In the genomic region with DNA sequence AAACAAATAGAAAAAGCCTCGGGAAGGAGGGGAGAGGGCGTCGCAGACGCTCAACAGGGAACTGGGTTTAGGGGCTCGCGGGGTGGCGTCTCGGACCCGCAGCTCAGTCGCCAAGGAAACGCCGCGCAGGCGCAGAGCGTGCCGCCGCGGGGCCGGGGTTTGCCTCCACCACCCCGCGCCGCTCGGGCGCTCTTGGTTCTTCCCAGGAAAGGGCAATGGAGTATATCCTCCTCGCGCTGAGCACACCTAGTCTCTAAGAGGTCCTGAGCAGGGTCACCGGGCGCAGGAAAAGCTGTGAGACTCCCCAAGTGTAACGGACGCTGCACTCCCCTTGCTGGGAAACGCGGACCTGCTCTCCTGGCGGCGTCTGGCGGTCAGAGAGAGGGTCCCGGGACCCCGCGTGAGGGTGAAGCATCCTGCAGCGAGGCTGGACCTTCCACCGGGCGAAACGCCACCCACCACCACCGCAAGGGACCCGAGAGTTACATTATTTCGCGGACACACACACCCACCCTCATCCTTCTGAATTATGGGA, we compare ENCODE assay signal across 8 cellular contexts. TPM values are rescaled to one million over a fixed set of nuclear protein-coding genes. Genes with fewer than 3 reads are reported as not detected.
DNase-seq lines count a peak whose midpoint lies in the region; ATAC-seq, FAIRE-seq and TF ChIP-seq lines count a peak whose summit lies in the region.

No MANE protein-coding gene starts in this region.

- H3K4me1 Mint-ChIP-seq in activated T-cell treated with anti-CD3 and anti-CD28 coated beads, Interleukin-2, amount 50 U/mL, for 72 hours (ENCODE audit: low read depth) = peaks cover 11% of the 10 kb centered on the region

- peak overlapping the region; percentile 68 for H3K4me3 ChIP-seq in AG04450 (ENCODE audit: low read depth, low read length)
- peak overlapping the region; percentile 64 for H3K4me3 ChIP-seq in fibroblast of villous mesenchyme (ENCODE audit: low read depth, low read length)
- H3K4me3 ChIP-seq in neuron (ENCODE audit: low read length) = peak overlapping the region; percentile 92

- DNase-seq in AG04450 (ENCODE audit: low read depth, low spot score) (no peak), NCI-H774 (lab: John Stamatoyannopoulos, UW) (peak; percentile 70), fibroblast of villous mesenchyme (ENCODE audit: low read depth) (no peak), urothelium cell line (ENCODE audit: low spot score) (peak; percentile 85)
- DNase-seq in activated T-cell treated with anti-CD3 and anti-CD28 coated beads, Interleukin-2, amount 50 U/mL, for 72 hours = peak; percentile 53 to 65

- H3K27me3 ChIP-seq in AG04450 (ENCODE audit: control insufficient read depth, insufficient read depth, low read length) = peaks cover 46% of the 10 kb centered on the region
- no peaks in the 10 kb centered on the region for H3K27me3 ChIP-seq in neuron (ENCODE audit: insufficient read depth, low read length)

- TF ChIP-seq CTCF in AG04450 (IDR thresholded peaks at IDR 0.05; ENCODE audit: low read depth, low read length) (no peak), fibroblast of villous mesenchyme (IDR thresholded peaks at IDR 0.05; ENCODE audit: insufficient read depth, low read depth, low read length) (no peak)

- H3K9me3 ChIP-seq in AG04450 (ENCODE audit: control insufficient read depth, insufficient read depth, low read length) (no peaks in the 10 kb centered on the region; the same call in 1 of the 2 replicates), neuron (ENCODE audit: low read length) (no peaks in the 10 kb centered on the region)

- H3K36me3 Mint-ChIP-seq in activated T-cell treated with anti-CD3 and anti-CD28 coated beads, Interleukin-2, amount 50 U/mL, for 72 hours (ENCODE audit: insufficient read depth in 2 of 2) = no peaks in the 10 kb centered on the region

- peak overlapping the region; percentile 91 for H2AFZ ChIP-seq in neuron (ENCODE audit: low read depth, low read length)

- POLR2A ChIA-PET in AG04450 (lab: Yijun Ruan, JAX) = no interaction called here

- H3K27ac ChIP-seq in AG04450 (ENCODE audit: low read depth, low read length) = no peak overlapping the region

- no peaks in the 10 kb centered on the region for H3K36me3 ChIP-seq in neuron (ENCODE audit: insufficient read depth, low read length)

- CTCF ChIA-PET in AG04450 (lab: Charles Lee) = interaction anchor here (2.4 kb wide), 1 partner anchor 62 kb away, joined by 8 read pairs; a partner anchor contains a TSS

- ATAC-seq in GM19043 (IDR thresholded peaks at IDR 0.05; ENCODE audit: low read depth, unreplicated experiment) = peak; percentile 45
- ATAC-seq in HG03442 (IDR thresholded peaks at IDR 0.05; ENCODE audit: unreplicated experiment) = peak; percentile 48
- ATAC-seq in activated T-cell treated with anti-CD3 and anti-CD28 coated beads, Interleukin-2, amount 50 U/mL, for 72 hours (replicated peaks in 1 of 2) = peak; percentile 60 to 64

- H3K4me1 ChIP-seq in neuron (ENCODE audit: insufficient read depth, low read length) = peaks cover 63% of the 10 kb centered on the region

- FAIRE-seq in urothelium cell line (lab: Jason Lieb, UNC) = no peak

- no peaks in the 10 kb centered on the region for H3K9me3 Mint-ChIP-seq in activated T-cell treated with anti-CD3 and anti-CD28 coated beads, Interleukin-2, amount 50 U/mL, for 72 hours

- H3K27me3 Mint-ChIP-seq in activated T-cell treated with anti-CD3 and anti-CD28 coated beads, Interleukin-2, amount 50 U/mL, for 72 hours (ENCODE audit: low read depth) = peaks cover 66% of the 10 kb centered on the region

- peak overlapping the region; percentile 92 to 95 for H3K4me3 Mint-ChIP-seq in activated T-cell treated with anti-CD3 and anti-CD28 coated beads, Interleukin-2, amount 50 U/mL, for 72 hours

- no peak overlapping the region for H3K27ac Mint-ChIP-seq in activated T-cell treated with anti-CD3 and anti-CD28 coated beads, Interleukin-2, amount 50 U/mL, for 72 hours

RNA-seq across cellular contexts. Expression of a gene that starts 0.7 kb away (rescaled TPM):
- polyA plus RNA-seq in AG04450 (2011; rRNA removed) = 0.04 TPM in 1 of 2 replicates, not detected in the other
- 0.14 TPM in 1 of 2 replicates, not detected in the other for polyA minus RNA-seq in AG04450 (2011; rRNA and poly(A)+ RNA removed)
- 1 to 10 TPM in 1 of 2 donors, under 1 TPM in 1; 0.14 to 1.1 TPM for total RNA-seq in activated T-cell treated with anti-CD3 and anti-CD28 coated beads, Interleukin-2, amount 50 U/mL, for 72 hours
- 11.7 and 14.2 TPM in 2 replicates for total RNA-seq in fibroblast of villous mesenchyme

Comparison
In these comparisons a context has a peak if more than half of its experiments do, and no peak if none do; other contexts are left out.
1. DNase-seq: peak in NCI-H774 (single experiment), activated T-cell treated with anti-CD3 and anti-CD28 coated beads, Interleukin-2, amount 50 U/mL, for 72 hours (2 of 2) and urothelium cell line (single experiment); none in AG04450 (single experiment) and fibroblast of villous mesenchyme (single experiment).
2. Peak in every context shown above with its lines, with median percentiles within 50 percentile points of each other: H3K4me3 ChIP-seq and ATAC-seq.